In the genomic region with DNA sequence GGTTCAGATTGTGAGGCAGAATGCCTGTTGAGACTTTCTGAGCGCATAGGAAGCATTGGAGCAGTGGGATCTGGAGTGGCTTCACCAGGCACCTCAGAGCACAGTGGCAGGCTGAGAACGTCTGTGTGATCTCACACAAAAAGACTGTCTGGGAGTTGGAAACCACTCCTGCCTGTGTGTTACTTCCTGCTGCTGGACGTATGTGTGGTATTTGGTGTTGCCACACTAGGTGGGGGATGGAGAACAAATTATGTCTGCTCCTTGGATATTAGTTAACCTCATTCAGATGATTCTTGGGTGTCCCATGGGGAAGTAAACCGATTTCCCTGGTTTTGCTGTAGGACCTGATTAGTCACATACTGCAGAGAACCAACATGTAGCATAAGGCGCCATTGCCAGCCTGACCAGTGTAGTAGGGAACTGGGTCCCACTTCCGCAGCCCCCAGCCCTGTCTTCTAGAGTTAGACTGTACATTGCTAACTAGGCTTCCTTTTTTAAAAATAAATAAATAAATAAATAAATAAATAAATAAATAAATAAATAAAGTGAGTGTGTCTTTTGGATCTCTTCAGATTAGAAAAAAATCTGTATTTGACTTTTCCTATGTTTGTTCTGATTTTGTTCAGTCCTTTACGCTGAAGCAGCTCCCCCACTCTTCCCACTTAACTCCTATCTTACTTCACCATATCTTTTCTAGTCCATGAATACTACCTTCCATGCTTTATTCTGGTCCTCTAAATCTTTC, we compare ENCODE assay signal across 1 cellular context.
TF ChIP-seq lines count a peak whose summit lies in the region.

No MANE protein-coding gene starts in this region.

TF ChIP-seq in HEK293, 187 proteins besides CTCF, POLR2A, EP300 and RAD21 (continued from another document and continues in another):
- TF ChIP-seq, protein P1, sequence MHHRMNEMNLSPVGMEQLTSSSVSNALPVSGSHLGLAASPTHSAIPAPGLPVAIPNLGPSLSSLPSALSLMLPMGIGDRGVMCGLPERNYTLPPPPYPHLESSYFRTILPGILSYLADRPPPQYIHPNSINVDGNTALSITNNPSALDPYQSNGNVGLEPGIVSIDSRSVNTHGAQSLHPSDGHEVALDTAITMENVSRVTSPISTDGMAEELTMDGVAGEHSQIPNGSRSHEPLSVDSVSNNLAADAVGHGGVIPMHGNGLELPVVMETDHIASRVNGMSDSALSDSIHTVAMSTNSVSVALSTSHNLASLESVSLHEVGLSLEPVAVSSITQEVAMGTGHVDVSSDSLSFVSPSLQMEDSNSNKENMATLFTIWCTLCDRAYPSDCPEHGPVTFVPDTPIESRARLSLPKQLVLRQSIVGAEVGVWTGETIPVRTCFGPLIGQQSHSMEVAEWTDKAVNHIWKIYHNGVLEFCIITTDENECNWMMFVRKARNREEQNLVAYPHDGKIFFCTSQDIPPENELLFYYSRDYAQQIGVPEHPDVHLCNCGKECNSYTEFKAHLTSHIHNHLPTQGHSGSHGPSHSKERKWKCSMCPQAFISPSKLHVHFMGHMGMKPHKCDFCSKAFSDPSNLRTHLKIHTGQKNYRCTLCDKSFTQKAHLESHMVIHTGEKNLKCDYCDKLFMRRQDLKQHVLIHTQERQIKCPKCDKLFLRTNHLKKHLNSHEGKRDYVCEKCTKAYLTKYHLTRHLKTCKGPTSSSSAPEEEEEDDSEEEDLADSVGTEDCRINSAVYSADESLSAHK (tag by site-specific recombination; IDR thresholded peaks at IDR 0.05), result peak; percentile 26; the same call in 1 of the 2 replicates
- TF ChIP-seq ZNF433 (tag by site-specific recombination; IDR thresholded peaks at IDR 0.05; ENCODE audit: low read depth), result peak; percentile 91
- TF ChIP-seq ZBTB21 (tag by site-specific recombination; IDR thresholded peaks at IDR 0.05), result peak; percentile 60
- no peak for TF ChIP-seq ZNF132 (tag by site-specific recombination; IDR thresholded peaks at IDR 0.05; ENCODE audit: borderline replicate concordance)
- TF ChIP-seq ZNF768 (tag by site-specific recombination; IDR thresholded peaks at IDR 0.05), result peak; percentile 15; the same call in 1 of the 2 replicates
- TF ChIP-seq ZNF830 (tag by site-specific recombination; IDR thresholded peaks at IDR 0.05; ENCODE audit: low read depth), result no peak
- TF ChIP-seq ZNF629 (tag by site-specific recombination; IDR thresholded peaks at IDR 0.05), result peak; percentile 64
- no peak for TF ChIP-seq ZNF561 (tag by site-specific recombination; IDR thresholded peaks at IDR 0.05; ENCODE audit: borderline replicate concordance)
- TF ChIP-seq ZNF146 (tag by site-specific recombination; IDR thresholded peaks at IDR 0.05), result no peak
- no peak for TF ChIP-seq ZNF785 (tag by site-specific recombination; IDR thresholded peaks at IDR 0.05)
- TF ChIP-seq ZBTB8A (tag by site-specific recombination; IDR thresholded peaks at IDR 0.05), result peak; percentile 88
- TF ChIP-seq GLI4 (tag by site-specific recombination; IDR thresholded peaks at IDR 0.05), result no peak
- TF ChIP-seq ZNF473 (tag by site-specific recombination; IDR thresholded peaks at IDR 0.05), result no peak
- TF ChIP-seq ZNF112 (tag by site-specific recombination; IDR thresholded peaks at IDR 0.05), result no peak
- TF ChIP-seq GLIS1 (tag by site-specific recombination; IDR thresholded peaks at IDR 0.05), result no peak
- no peak for TF ChIP-seq ZNF174 (tag by site-specific recombination; IDR thresholded peaks at IDR 0.05)
- no peak for TF ChIP-seq ZNF239 (tag by site-specific recombination; IDR thresholded peaks at IDR 0.05)
- TF ChIP-seq, protein P2, sequence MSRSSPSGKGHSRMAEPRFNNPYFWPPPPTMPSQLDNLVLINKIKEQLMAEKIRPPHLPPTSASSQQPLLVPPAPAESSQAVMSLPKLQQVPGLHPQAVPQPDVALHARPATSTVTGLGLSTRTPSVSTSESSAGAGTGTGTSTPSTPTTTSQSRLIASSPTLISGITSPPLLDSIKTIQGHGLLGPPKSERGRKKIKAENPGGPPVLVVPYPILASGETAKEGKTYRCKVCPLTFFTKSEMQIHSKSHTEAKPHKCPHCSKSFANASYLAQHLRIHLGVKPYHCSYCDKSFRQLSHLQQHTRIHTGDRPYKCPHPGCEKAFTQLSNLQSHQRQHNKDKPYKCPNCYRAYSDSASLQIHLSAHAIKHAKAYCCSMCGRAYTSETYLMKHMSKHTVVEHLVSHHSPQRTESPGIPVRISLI (tag by site-specific recombination; IDR thresholded peaks at IDR 0.05), result no peak
- peak; percentile 59 for TF ChIP-seq ZNF654 (tag by site-specific recombination; IDR thresholded peaks at IDR 0.05; ENCODE audit: low read depth)
- TF ChIP-seq ZNF621 (tag by site-specific recombination; IDR thresholded peaks at IDR 0.05), result no peak
- TF ChIP-seq ZBTB7A (tag by site-specific recombination; IDR thresholded peaks at IDR 0.05; ENCODE audit: low read depth), result no peak
- TF ChIP-seq MZF1 (tag by site-specific recombination; IDR thresholded peaks at IDR 0.05; ENCODE audit: borderline replicate concordance), result no peak; the same call in 1 of the 2 replicates
- TF ChIP-seq ZNF677 (tag by site-specific recombination; IDR thresholded peaks at IDR 0.05), result no peak
- no peak for TF ChIP-seq ZNF221 (tag by site-specific recombination; IDR thresholded peaks at IDR 0.05; ENCODE audit: borderline replicate concordance)
- no peak for TF ChIP-seq ZNF707 (tag by site-specific recombination; IDR thresholded peaks at IDR 0.05)
- TF ChIP-seq ZNF423 (tag by site-specific recombination; IDR thresholded peaks at IDR 0.05), result no peak
- peak; percentile 88 for TF ChIP-seq ZBTB11 (tag by site-specific recombination; conservative IDR thresholded peaks at IDR 0.05; ENCODE audit: low read depth)
- no peak for TF ChIP-seq ZEB2 (tag by site-specific recombination; IDR thresholded peaks at IDR 0.05)
- TF ChIP-seq ZBTB17 (tag by site-specific recombination; IDR thresholded peaks at IDR 0.05), result no peak
- peak; percentile 87 for TF ChIP-seq ZNF501 (tag by site-specific recombination; IDR thresholded peaks at IDR 0.05)
- no peak for TF ChIP-seq ZNF549 (tag by site-specific recombination; IDR thresholded peaks at IDR 0.05)
- peak; percentile 89; the same call in 1 of the 2 replicates for TF ChIP-seq ZNF292 (tag by site-specific recombination; IDR thresholded peaks at IDR 0.05; ENCODE audit: borderline replicate concordance, low read depth)
- TF ChIP-seq SP3 (tag by site-specific recombination; IDR thresholded peaks at IDR 0.05), result no peak; the same call in 1 of the 2 replicates
- TF ChIP-seq ZNF560 (tag by site-specific recombination; IDR thresholded peaks at IDR 0.05; ENCODE audit: borderline replicate concordance), result peak; percentile 88
- peak; percentile 78; the same call in 1 of the 2 replicates for TF ChIP-seq ZNF354C (tag by site-specific recombination; IDR thresholded peaks at IDR 0.05; ENCODE audit: borderline replicate concordance, low read depth)
- TF ChIP-seq TRIM28 (IDR thresholded peaks at IDR 0.05; ENCODE audit: borderline replicate concordance, low read length), result no peak
- TF ChIP-seq ZNF776 (tag by site-specific recombination; IDR thresholded peaks at IDR 0.05; ENCODE audit: borderline replicate concordance), result no peak
- TF ChIP-seq ZNF184 (tag by site-specific recombination; IDR thresholded peaks at IDR 0.05), result no peak
- no peak for TF ChIP-seq ZNF626 (tag by site-specific recombination; IDR thresholded peaks at IDR 0.05)
- TF ChIP-seq ZNF16 (tag by site-specific recombination; IDR thresholded peaks at IDR 0.05; ENCODE audit: low read depth), result peak; percentile 23; the same call in 1 of the 2 replicates
- no peak for TF ChIP-seq PRDM1 (tag by site-specific recombination; IDR thresholded peaks at IDR 0.05)
- TF ChIP-seq ZFP69B (tag by site-specific recombination; IDR thresholded peaks at IDR 0.05), result no peak
- TF ChIP-seq OSR2 (tag by site-specific recombination; IDR thresholded peaks at IDR 0.05), result no peak
- no peak for TF ChIP-seq SALL2 (tag by site-specific recombination; IDR thresholded peaks at IDR 0.05; ENCODE audit: borderline replicate concordance)
- no peak for TF ChIP-seq YY2 (tag by site-specific recombination; IDR thresholded peaks at IDR 0.05)
- no peak for TF ChIP-seq ZFHX2 (tag by site-specific recombination; conservative IDR thresholded peaks at IDR 0.05)
- TF ChIP-seq ZNF302 (tag by site-specific recombination; IDR thresholded peaks at IDR 0.05; ENCODE audit: low read depth), result no peak
- peak; percentile 96 for TF ChIP-seq ZNF518A (tag by site-specific recombination; conservative IDR thresholded peaks at IDR 0.05; ENCODE audit: low read depth)
- TF ChIP-seq BCL11B (tag by site-specific recombination; IDR thresholded peaks at IDR 0.05; ENCODE audit: low read depth), result no peak
- peak; percentile 76; the same call in 1 of the 2 replicates for TF ChIP-seq ZNF266 (tag by site-specific recombination; IDR thresholded peaks at IDR 0.05; ENCODE audit: low read depth)
- peak; percentile 45 for TF ChIP-seq ZIC2 (tag by site-specific recombination; IDR thresholded peaks at IDR 0.05)
- peak; percentile 72; the same call in 1 of the 2 replicates for TF ChIP-seq ZNF639 (tag by site-specific recombination; IDR thresholded peaks at IDR 0.05)
